In genomic region chr11:42620796-42621195, GRCh38 we compare ENCODE assay signal across 23 cellular contexts.
DNase-seq lines count a peak whose midpoint lies in the region; ATAC-seq and TF ChIP-seq lines count a peak whose summit lies in the region.
"Had no signal": no experiment of that assay in that cellular context is flagged by ENCODE, and none has a peak within 500 bp of the region (broad histone marks: within the 10 kb centered on the region; RNA-seq: fewer than 3 reads in every experiment).

No MANE protein-coding gene starts in this region.

- H3K4me3 ChIP-seq in mammary epithelial cell (replicated peaks in 1 of 3; ENCODE audit: insufficient read depth in 1 of 3, low read depth in 2 of 3, low read length in 3 of 3) (no peak overlapping the region), PC-3 (ENCODE audit: low read length) (no peak overlapping the region)
- H3K4me3 ChIP-seq: A549; BLaER1 treated with 17β-estradiol and CSF1 and Interleukin-3, amounts not matched to agents 10 nM and 100 nM; GM23338 had no signal

- H3K36me3 Mint-ChIP-seq in MCF 10A (ENCODE audit: insufficient read depth, unreplicated experiment) (no peaks in the 10 kb centered on the region), WTC11 (no peaks in the 10 kb centered on the region)
- H3K36me3 Mint-ChIP-seq: CD14-positive monocyte; CD8-positive, alpha-beta memory T cell had no signal

- no peaks in the 10 kb centered on the region for H4K20me1 ChIP-seq in mammary epithelial cell (ENCODE audit: insufficient read depth, low read length)
- H4K20me1 ChIP-seq in PC-3 (ENCODE audit: low read length) = no peaks in the 10 kb centered on the region
- H4K20me1 ChIP-seq: BLaER1 treated with 17β-estradiol and CSF1 and Interleukin-3, amounts not matched to agents 10 nM and 100 nM had no signal

- POLR2A ChIA-PET in MCF 10A (lab: Yijun Ruan, JAX) (no interaction called here), PC-3 (lab: Charles Lee; ENCODE audit: unreplicated experiment) (no interaction called here), WTC11 (lab: Charles Lee) (interaction anchor here (0.7 kb wide), 1 partner anchor 1266 kb away, joined by 3 read pairs; no protein-coding TSS in a partner anchor)

- peaks cover 1% of the 10 kb centered on the region for H3K27me3 ChIP-seq in mammary epithelial cell (ENCODE audit: insufficient read depth, low read length)
- no peaks in the 10 kb centered on the region for H3K27me3 ChIP-seq in PC-3 (ENCODE audit: low read length)
- H3K27me3 ChIP-seq: BE2C; BLaER1 treated with 17β-estradiol and CSF1 and Interleukin-3, amounts not matched to agents 10 nM and 100 nM had no signal

- H3K4me1 Mint-ChIP-seq in MCF 10A (ENCODE audit: insufficient read depth, unreplicated experiment) (peaks cover 11% of the 10 kb centered on the region), WTC11 (peaks cover 6% of the 10 kb centered on the region)
- H3K4me1 Mint-ChIP-seq: CD14-positive monocyte; CD8-positive, alpha-beta memory T cell; GM23338 had no signal

- H3K9me2 ChIP-seq in PC-3 (replicated peaks; ENCODE audit: low read length) = no peaks in the 10 kb centered on the region

- in situ Hi-C loops in mammary epithelial cell (cut with MboI; ENCODE audit: low sequenced_read_pairs in 2 of 2) = no loop called here

- CTCF ChIA-PET in mammary epithelial cell (lab: Charles Lee; ENCODE audit: low non-redundant PET) (no interaction called here), MCF 10A (lab: Yijun Ruan, JAX) (interaction anchor here (1.2 kb wide), 1 partner anchor 10 kb away, joined by 5 read pairs; no protein-coding TSS in a partner anchor), PC-3 (lab: Charles Lee) (no interaction called here), WTC11 (lab: Charles Lee) (no interaction called here)

- dilution Hi-C loops in mammary epithelial cell (cut with HindIII; ENCODE audit: low sequenced_read_pairs) = no loop called here

- DNase-seq in mammary epithelial cell = peak; percentile 9
- no peak for DNase-seq in MCF 10A (ENCODE audit: unreplicated experiment)
- peak; percentile 51 for DNase-seq in PC-3
- peak; percentile 52 for DNase-seq in kidney tubule cell (ENCODE audit: low spot score)
- DNase-seq in glomerular visceral epithelial cell (ENCODE audit: extremely low spot score) = no peak
- DNase-seq in DMS153 treated with DMSO at 0.1 percent for 48 hours (lab: John Stamatoyannopoulos, UW; ENCODE audit: unreplicated experiment) = no peak
- no peak for DNase-seq in WTC11 (ENCODE audit: low spot score)
- DNase-seq: 8988T; ACHN; AML-193; BE2C; CD4-positive, alpha-beta T cell; CD8-positive, alpha-beta memory T cell; DMS 273 treated with DMSO at 0.1 percent for 48 hours; DMS53; DMS79 treated with DMSO at 0.1 percent for 48 hours; GF-D8; H9 had no signal

- WGBS in mammary epithelial cell (ENCODE audit: low coverage, missing lambda C conversion rate) = 80% methylated on average over 2 of the region's 2 CpGs

- H3K27ac ChIP-seq in mammary epithelial cell (ENCODE audit: insufficient read depth, low read depth, low read length) (no peak overlapping the region), PC-3 (ENCODE audit: low read length) (no peak overlapping the region)
- H3K27ac ChIP-seq: A549; BLaER1 treated with 17β-estradiol and CSF1 and Interleukin-3, amounts not matched to agents 10 nM and 100 nM had no signal

- BruUV-seq in mammary epithelial cell (replicated peaks; lab: Mats Ljungman, UMichigan) = no TSS peak
- no TSS peak for BruUV-seq in MCF 10A (replicated peaks; lab: Mats Ljungman, UMichigan)
- no TSS peak for BruUV-seq in PC-3 (replicated peaks; lab: Mats Ljungman, UMichigan)

- H3F3A ChIP-seq in PC-3 (ENCODE audit: low read length, unreplicated experiment) = no peaks in the 10 kb centered on the region

- H3K36me3 ChIP-seq in mammary epithelial cell (ENCODE audit: insufficient read depth, low read length) (no peaks in the 10 kb centered on the region), PC-3 (ENCODE audit: low read depth, low read length) (no peaks in the 10 kb centered on the region)
- H3K36me3 ChIP-seq: BE2C; BLaER1 treated with 17β-estradiol and CSF1 and Interleukin-3, amounts not matched to agents 10 nM and 100 nM had no signal

- H3K27me3 Mint-ChIP-seq in MCF 10A (ENCODE audit: insufficient read depth, unreplicated experiment) (no peaks in the 10 kb centered on the region), WTC11 (ENCODE audit: low read depth) (peaks cover 17% of the 10 kb centered on the region)
- H3K27me3 Mint-ChIP-seq: CD4-positive, alpha-beta T cell; CD8-positive, alpha-beta memory T cell had no signal

- H3K79me2 ChIP-seq in mammary epithelial cell (ENCODE audit: insufficient read depth, low read length) (no peaks in the 10 kb centered on the region), PC-3 (ENCODE audit: low read length) (no peaks in the 10 kb centered on the region)

- no peak overlapping the region for H3K4me3 Mint-ChIP-seq in MCF 10A (ENCODE audit: unreplicated experiment)
- no peak overlapping the region for H3K4me3 Mint-ChIP-seq in WTC11
- H3K4me3 Mint-ChIP-seq: CD14-positive monocyte; CD4-positive, alpha-beta T cell; CD8-positive, alpha-beta memory T cell; GM23338; H9 had no signal

- TF ChIP-seq CTCF in mammary epithelial cell (conservative IDR thresholded peaks at IDR 0.05 in 1 of 2, IDR thresholded peaks at IDR 0.05 in 1 of 2; ENCODE audit: extremely low read depth in 1 of 2, insufficient read depth in 1 of 2, low read depth in 1 of 2, low read length in 2 of 2) = no peak
- no peak for TF ChIP-seq CTCF in MCF 10A (IDR thresholded peaks at IDR 0.05; ENCODE audit: unreplicated experiment)
- TF ChIP-seq CTCF in PC-3 (conservative IDR thresholded peaks at IDR 0.05; ENCODE audit: low read depth, low read length) = no peak
- TF ChIP-seq CTCF in WTC11 (IDR thresholded peaks at IDR 0.05) = no peak

- intact Hi-C loops in mammary epithelial cell (cut with micrococcal nuclease) = no loop called here
- intact Hi-C loops in MCF 10A (cut with micrococcal nuclease) = no loop called here
- intact Hi-C loops in PC-3 (cut with micrococcal nuclease) = no loop called here

- H3K27ac Mint-ChIP-seq in MCF 10A (ENCODE audit: low read depth, unreplicated experiment) (no peak overlapping the region), WTC11 (no peak overlapping the region)
- H3K27ac Mint-ChIP-seq: CD14-positive monocyte; CD4-positive, alpha-beta T cell; CD8-positive, alpha-beta memory T cell; GM23338; H9 had no signal

- H2AFZ ChIP-seq in mammary epithelial cell (ENCODE audit: low read depth, low read length) (no peak overlapping the region), PC-3 (ENCODE audit: low read length) (no peak overlapping the region)
- H2AFZ ChIP-seq: GM23338 had no signal

- H3K9me3 Mint-ChIP-seq in MCF 10A (ENCODE audit: unreplicated experiment) (no peaks in the 10 kb centered on the region), WTC11 (peaks cover 4% of the 10 kb centered on the region; the same call in 1 of the 2 replicates)

- H3K4me1 ChIP-seq in mammary epithelial cell (ENCODE audit: insufficient read depth, low read length) (no peaks in the 10 kb centered on the region), PC-3 (ENCODE audit: insufficient read depth, low read length) (no peaks in the 10 kb centered on the region)
- H3K4me1 ChIP-seq: A549; BE2C; BLaER1 treated with 17β-estradiol and CSF1 and Interleukin-3, amounts not matched to agents 10 nM and 100 nM had no signal

- no peak overlapping the region for H3K4me2 ChIP-seq in mammary epithelial cell (ENCODE audit: insufficient read depth, low read depth, low read length)
- H3K4me2 ChIP-seq in PC-3 (ENCODE audit: low read length) = no peak overlapping the region; the same call in 1 of the 2 replicates
- H3K4me2 ChIP-seq: A549; BLaER1 treated with 17β-estradiol and CSF1 and Interleukin-3, amounts not matched to agents 10 nM and 100 nM; GM23338 had no signal

- ATAC-seq in PC-3 (no peak), WTC11 (no peak)
- ATAC-seq: A549, GM23338, HCT116 had no signal

- H3K9me3 ChIP-seq in mammary epithelial cell (replicated peaks; ENCODE audit: insufficient read depth, low read length) = no peaks in the 10 kb centered on the region
- no peaks in the 10 kb centered on the region for H3K9me3 ChIP-seq in PC-3 (ENCODE audit: low read length)
- H3K9me3 ChIP-seq: BE2C; BLaER1 treated with 17β-estradiol and CSF1 and Interleukin-3, amounts not matched to agents 10 nM and 100 nM had no signal

- H3K9ac ChIP-seq in mammary epithelial cell (ENCODE audit: insufficient read depth, low read length) = no peak overlapping the region
- no peak overlapping the region for H3K9ac ChIP-seq in PC-3 (ENCODE audit: low read length)
- H3K9ac ChIP-seq: BLaER1 treated with 17β-estradiol and CSF1 and Interleukin-3, amounts not matched to agents 10 nM and 100 nM had no signal

TF ChIP-seq in WTC11, 78 proteins besides CTCF, POLR2A, EP300 and RAD21 (continues in another document):
- TF ChIP-seq HMGXB4 (CRISPR knock-in tag; IDR thresholded peaks at IDR 0.05) (no peak), ZNF138 (CRISPR knock-in tag; conservative IDR thresholded peaks at IDR 0.05) (no peak)

Comparison
In these comparisons a context has a peak if more than half of its experiments do, and no peak if none do; other contexts are left out.
1. DNase-seq: peak in mammary epithelial cell (single experiment), PC-3 (single experiment) and kidney tubule cell (single experiment); none in MCF 10A (single experiment), glomerular visceral epithelial cell (single experiment), DMS153 treated with DMSO at 0.1 percent for 48 hours (single experiment) and WTC11 (single experiment).